In the genomic region with DNA sequence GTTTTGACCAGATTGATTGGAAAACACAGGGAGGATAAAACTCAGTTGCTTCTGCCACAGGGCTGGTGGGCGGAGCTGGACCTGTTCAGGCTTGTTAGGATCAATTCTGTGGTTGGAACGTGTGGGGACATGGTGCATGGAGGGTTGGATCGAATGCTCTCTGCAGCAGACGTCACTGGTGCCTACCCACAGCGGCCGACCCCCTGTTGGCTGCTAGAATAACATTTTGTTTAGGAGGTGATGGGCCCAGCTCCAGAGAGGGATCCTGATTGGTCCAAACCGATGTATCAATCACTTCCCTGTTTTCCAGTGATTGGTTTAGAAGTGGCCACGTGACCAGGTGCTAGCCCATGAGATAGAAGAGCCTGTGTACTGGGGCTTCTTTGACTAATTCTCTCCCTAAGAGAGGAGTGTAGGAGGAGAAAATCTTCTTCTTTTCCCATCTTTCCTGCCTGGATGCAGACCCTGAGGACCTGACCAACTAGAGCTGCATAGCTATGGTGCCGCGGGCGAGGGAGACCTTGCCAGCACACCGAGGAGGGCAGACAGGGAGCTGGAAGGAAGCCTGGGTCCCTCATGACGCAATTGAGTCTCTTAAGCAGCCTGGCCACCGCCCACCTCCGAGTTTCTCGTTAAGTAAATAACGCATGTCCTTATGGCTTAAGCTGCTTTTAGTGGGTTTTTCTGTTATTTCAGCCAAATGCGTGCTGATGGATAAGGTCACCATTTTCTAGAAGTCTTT, we compare ENCODE assay signal across 16 cellular contexts. TPM values are rescaled to one million over a fixed set of nuclear protein-coding genes. Genes with fewer than 3 reads are reported as not detected.
DNase-seq lines count a peak whose midpoint lies in the region; ATAC-seq, FAIRE-seq and TF ChIP-seq lines count a peak whose summit lies in the region.
"Had no signal": no experiment of that assay in that cellular context is flagged by ENCODE, and none has a peak within 500 bp of the region (broad histone marks: within the 10 kb centered on the region; RNA-seq: fewer than 3 reads in every experiment).

No MANE protein-coding gene starts in this region.

- no peaks in the 10 kb centered on the region for H3K27me3 ChIP-seq in A673 (replicated peaks; ENCODE audit: insufficient read depth, low read depth, low read length, poor library complexity)
- no peaks in the 10 kb centered on the region for H3K27me3 ChIP-seq in H1 (replicated peaks in 1 of 4; ENCODE audit: control insufficient read depth in 3 of 4, extremely low read depth in 1 of 4, insufficient read depth in 3 of 4, low read length in 3 of 4)
- no peaks in the 10 kb centered on the region for H3K27me3 ChIP-seq in stomach

- in situ Hi-C loops in G401 (cut with HindIII; ENCODE audit: low sequenced_read_pairs), result no loop called here

- CTCF ChIA-PET in A673 (lab: Charles Lee) (no interaction called here), H1 (lab: Charles Lee; ENCODE audit: partially characterized antibody) (interaction anchor here (0.6 to 4.5 kb wide), 6 partner anchors 8 to 749 kb away, joined by 3 to 19 read pairs (median 4); no protein-coding TSS in a partner anchor)

- H4K8ac ChIP-seq in H1 (ENCODE audit: extremely low read depth, insufficient read depth, low read length), result no peak overlapping the region; the same call in 1 of the 2 replicates

- no peak overlapping the region for H3K14ac ChIP-seq in H1 (ENCODE audit: insufficient read length)

- intact Hi-C loops in A673 (cut with micrococcal nuclease; ENCODE audit: unreplicated experiment) (no loop called here), stomach (cut with DNase I; ENCODE audit: low total_unique reads) (no loop called here)

- H3K9ac ChIP-seq in ES-I3 (ENCODE audit: low read depth, low read length) (peak overlapping the region; percentile 17; the same call in 1 of the 2 replicates), H1 (replicated peaks in 1 of 4; ENCODE audit: extremely low read depth in 1 of 4, low read depth in 3 of 4, low read length in 3 of 4) (no peak overlapping the region)

- TF ChIP-seq CTCF in A673 (conservative IDR thresholded peaks at IDR 0.05; ENCODE audit: low read depth, low read length) (no peak), H1 (IDR thresholded peaks at IDR 0.05; ENCODE audit: control extremely low read depth in 1 of 3, insufficient read depth in 1 of 3, low read depth in 1 of 3, low read length in 3 of 3) (no peak), stomach (IDR thresholded peaks at IDR 0.05) (no peak)

- H3K79me2 ChIP-seq in H1 (ENCODE audit: control insufficient read depth in 1 of 2, insufficient read depth in 2 of 2, low read length in 2 of 2), result peaks cover 0 to 55% of the 10 kb centered on the region in 2 experiments; a peak in 3 of 4 replicates

- peak; percentile 42 for FAIRE-seq in H1 (lab: Jason Lieb, UNC)
- no peak for FAIRE-seq in RCC 7860 (lab: Jason Lieb, UNC)

- H3K9me3 ChIP-seq in A673 (ENCODE audit: low read depth, low read length, poor library complexity, severe bottlenecking) (no peaks in the 10 kb centered on the region), ES-I3 (ENCODE audit: control insufficient read depth, insufficient read depth, low read length) (no peaks in the 10 kb centered on the region), H1 (ENCODE audit: insufficient read depth in 2 of 2, low read depth in 1 of 2, low read length in 1 of 2) (no peaks in the 10 kb centered on the region), stomach (no peaks in the 10 kb centered on the region)
- H3K9me3 ChIP-seq: left lung, thoracic aorta had no signal

- no peaks in the 10 kb centered on the region for H3K4me1 ChIP-seq in A673 (ENCODE audit: insufficient read depth, low read length, poor library complexity, severe bottlenecking)
- H3K4me1 ChIP-seq in ES-I3 (ENCODE audit: insufficient read depth, low read length), result peaks cover 3% of the 10 kb centered on the region; the same call in 1 of the 2 replicates
- H3K4me1 ChIP-seq in H1 (replicated peaks in 1 of 4; ENCODE audit: control insufficient read depth in 3 of 4, insufficient read depth in 4 of 4, low read length in 3 of 4), result peaks cover 0 to 4% (median 1%) of the 10 kb centered on the region in 4 experiments; a peak in 3 of 7 replicates
- no peaks in the 10 kb centered on the region for H3K4me1 ChIP-seq in stomach
- H3K4me1 ChIP-seq: left lung had no signal

- H3K27ac ChIP-seq in A673 (ENCODE audit: low read depth, low read length, poor library complexity, severe bottlenecking), result no peak overlapping the region
- no peak overlapping the region for H3K27ac ChIP-seq in H1 (ENCODE audit: low read depth, low read length)
- no peak overlapping the region for H3K27ac ChIP-seq in stomach
- H3K27ac ChIP-seq: left lung, thoracic aorta had no signal

- H2BK15ac ChIP-seq in H1 (ENCODE audit: low read length), result no peak overlapping the region

- no peak overlapping the region for H2BK20ac ChIP-seq in H1 (ENCODE audit: low read length)

- 84% methylated on average over 18 of the region's 18 CpGs; no CpG with 5 or more reads in 1 of the 2 experiments for WGBS in H1 (ENCODE audit: extremely low coverage in 1 of 2, insufficient coverage in 1 of 2, insufficient read length in 1 of 2, insufficient replicate concordance in 2 of 2, low coverage in 1 of 2, low lambda C conversion rate in 2 of 2, missing lambda C conversion rate in 1 of 2), 2 experiments
- WGBS in stomach, 5 donors, result 74 to 83% (median 80%) methylated on average over 18 of the region's 18 CpGs

- H3K36me3 ChIP-seq in A673 (ENCODE audit: insufficient read depth, low read length, poor library complexity, severe bottlenecking) (no peaks in the 10 kb centered on the region), ES-I3 (ENCODE audit: insufficient read depth, low read length) (no peaks in the 10 kb centered on the region), H1 (ENCODE audit: control insufficient read depth in 2 of 4, insufficient read depth in 4 of 4, low read length in 3 of 4) (peaks cover 0 to 4% (median 2%) of the 10 kb centered on the region in 4 experiments; a peak in 1 of 8 replicates), stomach (no peaks in the 10 kb centered on the region)
- H3K36me3 ChIP-seq: left lung, thoracic aorta had no signal

- TF ChIP-seq RAD21 in H1 (IDR thresholded peaks at IDR 0.05 in 1 of 2, conservative IDR thresholded peaks at IDR 0.05 in 1 of 2; ENCODE audit: low read depth in 2 of 2, low read length in 2 of 2), result no peak

- H2BK120ac ChIP-seq in H1 (replicated peaks; ENCODE audit: low read depth, low read length), result no peak overlapping the region

- H2AK5ac ChIP-seq in H1 (ENCODE audit: low read depth, low read length), result no peak overlapping the region

- H3K56ac ChIP-seq in H1 (replicated peaks; ENCODE audit: insufficient read length, low read depth, low read length), result no peak overlapping the region

- H3K23me2 ChIP-seq in H1 (ENCODE audit: low read depth, low read length), result no peaks in the 10 kb centered on the region

- no peak overlapping the region for H3K23ac ChIP-seq in H1 (ENCODE audit: insufficient read length)

- no peak overlapping the region for H3K4me3 ChIP-seq in A673 (ENCODE audit: low read depth, low read length, poor library complexity, severe bottlenecking)
- no peak overlapping the region for H3K4me3 ChIP-seq in H1 (ENCODE audit: extremely low read depth in 1 of 4, insufficient read depth in 2 of 4, low read depth in 3 of 4, low read length in 4 of 4)
- H3K4me3 ChIP-seq in stomach, result no peak overlapping the region
- H3K4me3 ChIP-seq: left lung, thoracic aorta had no signal

- no TSS peak for BruUV-seq in A673 (replicated peaks; lab: Mats Ljungman, UMichigan)

- H3K18ac ChIP-seq in H1 (ENCODE audit: extremely low read depth, low read length), result no peak overlapping the region

- no peak overlapping the region for H3K4ac ChIP-seq in H1 (replicated peaks; ENCODE audit: insufficient read length, low read depth, low read length)

- peak overlapping the region; percentile 10 for H4K91ac ChIP-seq in H1 (replicated peaks; ENCODE audit: insufficient read length, low read length)

- TF ChIP-seq EP300 in H1 (IDR thresholded peaks at IDR 0.05; ENCODE audit: borderline replicate concordance in 1 of 2, low read depth in 2 of 2, low read length in 2 of 2), result no peak
- TF ChIP-seq EP300 in stomach (IDR thresholded peaks at IDR 0.05), result no peak

- H2AFZ ChIP-seq in H1 (ENCODE audit: low read length), result no peak overlapping the region

- peaks cover 6% of the 10 kb centered on the region; the same call in 1 of the 2 replicates for H3K79me1 ChIP-seq in H1 (ENCODE audit: low read depth, low read length)

- ATAC-seq in HG03469 (IDR thresholded peaks at IDR 0.05; ENCODE audit: unreplicated experiment), result no peak
- ATAC-seq: left lung had no signal

- H2BK5ac ChIP-seq in H1 (ENCODE audit: low read depth, low read length), result 0 out of 2 replicates have a peak overlapping the region, but pooled peaks have one; percentile 4

- H2BK12ac ChIP-seq in H1 (ENCODE audit: low read depth, low read length), result no peak overlapping the region

- H3K4me2 ChIP-seq in H1 (ENCODE audit: insufficient read depth in 1 of 2, low read depth in 2 of 2, low read length in 2 of 2), result no peak overlapping the region

- H4K5ac ChIP-seq in H1 (ENCODE audit: insufficient read length, low read depth, low read length), result peak overlapping the region; percentile 47

- no peak for TF ChIP-seq POLR2A in H1 (IDR thresholded peaks at IDR 0.05; ENCODE audit: control extremely low read depth in 1 of 2, low read depth in 2 of 2, low read length in 2 of 2)
- TF ChIP-seq POLR2A in stomach (IDR thresholded peaks at IDR 0.05), result no peak

- peaks cover 5% of the 10 kb centered on the region in 2 experiments for H4K20me1 ChIP-seq in H1 (replicated peaks in 1 of 2; ENCODE audit: control insufficient read depth in 1 of 2, insufficient read depth in 2 of 2, low read length in 2 of 2)

- DNase-seq in A673 (ENCODE audit: low spot score) (peak; percentile 25), NCI-H446 (lab: John Stamatoyannopoulos, UW) (peak; percentile 30 to 55), H1 (ENCODE audit: low read depth in 1 of 2, low spot score in 2 of 2) (no peak), G401 (ENCODE audit: low spot score) (no peak), stomach (no peak), RCC 7860 (ENCODE audit: low spot score) (no peak)
- DNase-seq: activated CD4-positive, CD25-positive, alpha-beta regulatory T cell treated with anti-CD3 and anti-CD28 coated beads, Interleukin-2, amount 50 U/mL, for 72 hours; activated gamma-delta T cell; cerebellar nuclear complex; IMR-90; left lung; NCI-H1092; stimulated activated CD4-positive, alpha-beta T cell treated with anti-CD3 and anti-CD28 coated beads, Interleukin-4, amount 100 ng/mL, for 24 hours had no signal

- POLR2A ChIA-PET in A673 (lab: Charles Lee; ENCODE audit: low non-redundant PET) (no interaction called here), H1 (lab: Charles Lee; ENCODE audit: partially characterized antibody) (interaction anchor here (1.0 to 1.4 kb wide), 4 partner anchors 12 to 26 kb away, joined by 3 to 4 read pairs (median 4); no protein-coding TSS in a partner anchor)

RNA-seq across cellular contexts. Expression of a gene that starts 42.5 kb away (rescaled TPM):
- 13.3 and 17.5 TPM in 2 replicates for total RNA-seq in A673 (2021)
- total RNA-seq in H1 (2021; fragmentation: NEBNext Ultra II Directional; extraction: Animal tissue kit (Norgen Biotek cat#: 25700)), result 94.3 and 95.9 TPM in 2 replicates
- 18.7 and 20.3 TPM in 2 replicates for polyA plus RNA-seq in H1 (2011; rRNA removed)
- polyA plus RNA-seq in H1 (2011; cell fraction: cytosol; rRNA removed), result 19.2 TPM
- 108 TPM for polyA plus RNA-seq in H1 (2011; cell fraction: nucleus; rRNA removed)
- 45.0 to 66.0 TPM (median 51.4 TPM) in 4 replicates for polyA plus RNA-seq in H1 (2012, experiment 1 of 2)
- polyA plus RNA-seq in H1 (2012, experiment 2 of 2), result 7.1 TPM
- polyA plus RNA-seq in H1 (2013, experiment 1 of 2), result 52.0 TPM
- polyA plus RNA-seq in H1 (2013, experiment 2 of 2), result 51.0 TPM
- polyA minus RNA-seq in H1 (2011; rRNA and poly(A)+ RNA removed), result 113 and 191 TPM in 2 replicates
- 34.1 TPM for polyA minus RNA-seq in H1 (2011; cell fraction: cytosol; rRNA and poly(A)+ RNA removed)
- 219 TPM for polyA minus RNA-seq in H1 (2011; cell fraction: nucleus; rRNA and poly(A)+ RNA removed)
- 3.0 and 6.1 TPM in 2 replicates for total RNA-seq in G401 (2014; rRNA removed; shearing (Covaris generic))
- 1 to 10 TPM in 2 of 5 donors, under 1 TPM in 2, not detected in 1; under 0.01 to 3.1 (median 0.95) TPM for total RNA-seq in stomach
- polyA plus RNA-seq in stomach, result under 1 TPM; 0.12 to 0.35 (median 0.15) TPM

Comparison
In these comparisons a context has a peak if more than half of its experiments do, and no peak if none do; other contexts are left out.
1. DNase-seq: peak in A673 (single experiment) and NCI-H446 (2 of 2); none in H1 (0 of 2), G401 (single experiment), stomach (single experiment) and RCC 7860 (single experiment).